8 cellular contexts compared by ENCODE assay signal in the genomic region with DNA sequence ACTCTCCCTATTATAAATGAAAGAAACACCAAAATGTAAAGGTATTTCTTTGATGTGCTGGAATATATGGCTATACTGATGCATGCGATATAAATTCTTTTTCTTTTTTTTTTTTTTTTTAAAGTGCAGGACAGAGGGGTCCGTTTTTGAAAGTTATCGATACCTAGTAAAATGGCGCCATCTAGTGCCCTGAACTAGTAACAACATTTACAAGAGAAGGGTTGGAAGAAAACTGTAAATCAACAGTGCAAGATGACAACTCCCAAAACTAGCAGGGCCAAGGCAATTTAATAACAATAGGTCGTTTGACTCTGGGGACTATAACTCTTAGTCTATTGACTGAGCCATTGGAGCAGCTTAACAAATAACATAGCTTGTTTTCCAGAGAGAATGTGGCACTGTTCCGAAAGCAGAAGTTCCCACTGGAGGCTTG.
DNase-seq lines count a peak whose midpoint lies in the region; ATAC-seq and FAIRE-seq lines count a peak whose summit lies in the region.

No MANE protein-coding gene starts in this region.

- no peaks in the 10 kb centered on the region for H3K9me3 ChIP-seq in T-helper 17 cell (ENCODE audit: control insufficient read depth, low read length, poor library complexity, severe bottlenecking)
- no peaks in the 10 kb centered on the region for H3K9me3 ChIP-seq in small intestine (ENCODE audit: control insufficient read depth, low read depth)

- no peaks in the 10 kb centered on the region for H3K36me3 ChIP-seq in small intestine (ENCODE audit: control insufficient read depth in 2 of 2, insufficient read depth in 2 of 2, low read length in 2 of 2)

- peak; percentile 22 to 40 for ATAC-seq in activated naive CD4-positive, alpha-beta T cell treated with anti-CD3 and anti-CD28 coated beads, Interleukin-2, amount 50 U/mL, for 72 hours
- ATAC-seq in T-helper 17 cell (peak; percentile 49), GM21447 (IDR thresholded peaks at IDR 0.05; ENCODE audit: unreplicated experiment) (no peak)

- no peaks in the 10 kb centered on the region for H3K9me3 Mint-ChIP-seq in activated naive CD4-positive, alpha-beta T cell treated with anti-CD3 and anti-CD28 coated beads, Interleukin-2, amount 50 U/mL, for 72 hours

- no peak overlapping the region for H3K4me3 Mint-ChIP-seq in T-helper 17 cell

- H3K4me1 Mint-ChIP-seq in T-helper 17 cell: peaks cover 7% of the 10 kb centered on the region

- no peak overlapping the region for H3K27ac ChIP-seq in small intestine (ENCODE audit: low read depth in 1 of 2, low read length in 1 of 2)

- peaks cover 30% of the 10 kb centered on the region for H3K27me3 Mint-ChIP-seq in T-helper 17 cell

- H3K4me3 ChIP-seq in small intestine (ENCODE audit: low read depth in 1 of 2, low read length in 2 of 2): no peak overlapping the region

- H3K27me3 ChIP-seq in small intestine (ENCODE audit: control insufficient read depth in 2 of 2, insufficient read depth in 2 of 2, low read length in 2 of 2): no peaks in the 10 kb centered on the region

- no peak for FAIRE-seq in small intestine (lab: Jason Lieb, UNC)

- DNase-seq in activated naive CD4-positive, alpha-beta T cell treated with anti-CD3 and anti-CD28 coated beads, Interleukin-2, amount 50 U/mL, for 72 hours (ENCODE audit: low spot score in 2 of 2): peak in 1 of 2 donors; percentile 31
- no peak for DNase-seq in activated naive CD4-positive, alpha-beta T cell (lab: John Stamatoyannopoulos, UW)
- DNase-seq in NAMALWA (ENCODE audit: low spot score) (peak; percentile 53), T-helper 17 cell (no peak), globus pallidus (ENCODE audit: low spot score) (peak; percentile 33), small intestine (peak; percentile 37), hepatic stellate cell (ENCODE audit: low spot score) (no peak)

- H3K36me3 Mint-ChIP-seq in activated naive CD4-positive, alpha-beta T cell treated with anti-CD3 and anti-CD28 coated beads, Interleukin-2, amount 50 U/mL, for 72 hours: no peaks in the 10 kb centered on the region
- no peaks in the 10 kb centered on the region for H3K36me3 Mint-ChIP-seq in T-helper 17 cell (ENCODE audit: low read depth)

- whole genome bisulfite sequencing in small intestine, 3 donors: 16 to 17% (median 16%) methylated on average over 6 of the region's 6 CpGs

- no peak overlapping the region for H3K27ac Mint-ChIP-seq in activated naive CD4-positive, alpha-beta T cell treated with anti-CD3 and anti-CD28 coated beads, Interleukin-2, amount 50 U/mL, for 72 hours
- no peak overlapping the region for H3K27ac Mint-ChIP-seq in T-helper 17 cell

- H3K4me1 ChIP-seq in small intestine (ENCODE audit: control insufficient read depth in 2 of 2, insufficient read depth in 1 of 2, low read depth in 1 of 2, low read length in 1 of 2): no peaks in the 10 kb centered on the region

Comparison
In these comparisons a context has a peak if more than half of its experiments do, and no peak if none do; other contexts are left out.
1. DNase-seq: peak in NAMALWA (single experiment), globus pallidus (single experiment) and small intestine (single experiment); none in activated naive CD4-positive, alpha-beta T cell (0 of 4), T-helper 17 cell (0 of 3) and hepatic stellate cell (single experiment).